Comparison of ENCODE assay signal across 24 cellular contexts in genomic region chr2:70477473-70477872, GRCh38.
A peak's percentile ranks its signal among the peaks of the same experiment; 100 is the strongest.
DNase-seq lines count a peak whose midpoint lies in the region; ATAC-seq and TF ChIP-seq lines count a peak whose summit lies in the region.
"Had no signal": no experiment of that assay in that cellular context is flagged by ENCODE, and none has a peak within 500 bp of the region (broad histone marks: within the 10 kb centered on the region; RNA-seq: fewer than 3 reads in every experiment).

No MANE protein-coding gene starts in this region.

- H3K9me3 Mint-ChIP-seq in nephron, result no peaks in the 10 kb centered on the region
- H3K9me3 Mint-ChIP-seq: CD4-positive, alpha-beta T cell; memory B cell; natural killer cell; T-cell had no signal

- H3K27me3 Mint-ChIP-seq in nephron (ENCODE audit: low read depth), result peaks cover 4% of the 10 kb centered on the region
- H3K27me3 Mint-ChIP-seq: activated B cell treated with CpG ODN at 0.5 μM for 24 hours; CD4-positive, alpha-beta T cell; T-cell had no signal

- H3K27ac ChIP-seq in colonic mucosa, result peak overlapping the region; percentile 3
- H3K27ac ChIP-seq: brain microvascular endothelial cell, esophagus muscularis mucosa had no signal

- TF ChIP-seq CTCF in colonic mucosa (IDR thresholded peaks at IDR 0.05) (no peak), nephron (IDR thresholded peaks at IDR 0.05; ENCODE audit: unreplicated experiment in 3 of 3) (no peak)

- ATAC-seq in HG03095 (IDR thresholded peaks at IDR 0.05; ENCODE audit: unreplicated experiment) (no peak), HG03045 (IDR thresholded peaks at IDR 0.05; ENCODE audit: unreplicated experiment) (no peak)
- ATAC-seq: natural killer cell, T-cell had no signal

- H3K36me3 ChIP-seq in colonic mucosa, result no peaks in the 10 kb centered on the region
- H3K36me3 ChIP-seq: brain microvascular endothelial cell, esophagus muscularis mucosa had no signal

- H3K36me3 Mint-ChIP-seq in nephron (ENCODE audit: low read depth), result no peaks in the 10 kb centered on the region
- H3K36me3 Mint-ChIP-seq: memory B cell, natural killer cell, T-cell had no signal

- H3K27me3 ChIP-seq in colonic mucosa, result no peaks in the 10 kb centered on the region
- H3K27me3 ChIP-seq: brain microvascular endothelial cell, esophagus muscularis mucosa had no signal

- H3K27ac Mint-ChIP-seq in nephron, result peak overlapping the region in 2 of 3 experiments; percentile 47 to 81
- H3K27ac Mint-ChIP-seq: activated B cell treated with CpG ODN at 0.5 μM for 24 hours; activated T-helper 1 cell treated with anti-CD3 and anti-CD28 coated beads, Interleukin-12 subunit alpha, Interleukin-12 subunit beta, Interleukin-2, Interleukin-4 antibody, amounts not matched to agents 30 ng/mL and 10 ng/mL and 1 ng/mL, durations not matched to agents 14 hours and 24 hours and 36 hours; CD4-positive, alpha-beta T cell; memory B cell; natural killer cell; T-cell had no signal

- H3K4me1 Mint-ChIP-seq in nephron, result peaks cover 39% of the 10 kb centered on the region

- no peaks in the 10 kb centered on the region for H3K9me3 ChIP-seq in colonic mucosa
- H3K9me3 ChIP-seq: esophagus muscularis mucosa had no signal

- H3K4me3 Mint-ChIP-seq in nephron, result no peak overlapping the region
- H3K4me3 Mint-ChIP-seq: activated B cell treated with CpG ODN at 0.5 μM for 24 hours; activated T-helper 1 cell treated with anti-CD3 and anti-CD28 coated beads, Interleukin-12 subunit alpha, Interleukin-12 subunit beta, Interleukin-2, Interleukin-4 antibody, amounts not matched to agents 30 ng/mL and 10 ng/mL and 1 ng/mL, durations not matched to agents 14 hours and 24 hours and 36 hours; CD4-positive, alpha-beta T cell; memory B cell; natural killer cell; T-cell had no signal

- no peak overlapping the region for H3K4me3 ChIP-seq in colonic mucosa
- H3K4me3 ChIP-seq: esophagus muscularis mucosa had no signal

- DNase-seq in NCI-H2227 (lab: John Stamatoyannopoulos, UW; ENCODE audit: unreplicated experiment), result peak; percentile 9
- DNase-seq in NCI-H2227 treated with DMSO at 0.1 percent for 48 hours (lab: John Stamatoyannopoulos, UW), result no peak
- DNase-seq in NCI-H146 (lab: John Stamatoyannopoulos, UW), result peak; percentile 61
- peak; percentile 37 for DNase-seq in colonic mucosa
- DNase-seq in effector CD8-positive, alpha-beta T cell (lab: John Stamatoyannopoulos, UW), result no peak
- DNase-seq: ACHN; activated B cell treated with CpG ODN at 0.5 μM for 24 hours; activated CD8-positive, alpha-beta memory T cell treated with anti-CD3 and anti-CD28 coated beads for 24 hours; brain microvascular endothelial cell; CD4-positive, alpha-beta T cell; dermis blood vessel endothelial cell; natural killer cell; NCI-H1105; NCI-H526 treated with DMSO at 0.1 percent for 48 hours; RPMI8226; stimulated activated CD4-positive, alpha-beta T cell treated with anti-CD3 and anti-CD28 coated beads, Interleukin-4, amount 100 ng/mL, for 24 hours; substantia nigra; T-cell had no signal

- intact Hi-C loops in colonic mucosa (cut with DNase I), result no loop called here

- H3K4me1 ChIP-seq in colonic mucosa, result no peaks in the 10 kb centered on the region
- H3K4me1 ChIP-seq: esophagus muscularis mucosa had no signal

- H3K9ac ChIP-seq in colonic mucosa (ENCODE audit: low read depth in 2 of 2, low read length in 2 of 2), result no peak overlapping the region

Comparison
In these comparisons a context has a peak if more than half of its experiments do, and no peak if none do; other contexts are left out.
1. DNase-seq: peak in NCI-H2227 (single experiment), NCI-H146 (single experiment) and colonic mucosa (single experiment); none in NCI-H2227 treated with DMSO at 0.1 percent for 48 hours (single experiment) and effector CD8-positive, alpha-beta T cell (single experiment).